ENCODE assay signal across 1 cellular context in the genomic region with DNA sequence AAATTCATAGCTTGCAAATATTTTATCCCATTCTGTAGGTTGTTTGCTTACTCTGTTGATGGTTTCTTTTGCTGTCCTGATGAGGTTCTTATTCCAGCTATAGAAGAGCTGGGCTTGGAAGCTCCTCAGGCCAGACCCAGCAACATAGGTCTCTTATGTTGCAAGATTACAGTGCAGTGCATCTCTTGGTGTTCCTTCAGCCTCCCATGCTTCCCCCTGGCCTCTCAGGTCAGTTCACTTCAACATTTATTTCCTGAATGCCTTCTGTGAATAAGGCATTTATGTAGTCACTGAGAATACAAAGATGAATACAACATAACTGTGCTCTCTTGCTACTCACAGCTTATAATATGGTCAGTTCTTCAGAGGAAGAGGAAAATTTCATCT.
TF ChIP-seq lines count a peak whose summit lies in the region.

No MANE protein-coding gene starts in this region.

TF ChIP-seq in IMR-90, 13 proteins besides CTCF, POLR2A, EP300 and RAD21:
- TF ChIP-seq BHLHE40 (IDR thresholded peaks at IDR 0.05; ENCODE audit: low read depth, low read length) (no peak), NFE2L2 (IDR thresholded peaks at IDR 0.05; ENCODE audit: low read depth, low read length) (no peak), RFX5 (IDR thresholded peaks at IDR 0.05; ENCODE audit: low read depth, low read length) (no peak), CHD1 (IDR thresholded peaks at IDR 0.05; ENCODE audit: low read depth, low read length) (no peak)
